Comparison of ENCODE assay signal across 14 cellular contexts in the genomic region with DNA sequence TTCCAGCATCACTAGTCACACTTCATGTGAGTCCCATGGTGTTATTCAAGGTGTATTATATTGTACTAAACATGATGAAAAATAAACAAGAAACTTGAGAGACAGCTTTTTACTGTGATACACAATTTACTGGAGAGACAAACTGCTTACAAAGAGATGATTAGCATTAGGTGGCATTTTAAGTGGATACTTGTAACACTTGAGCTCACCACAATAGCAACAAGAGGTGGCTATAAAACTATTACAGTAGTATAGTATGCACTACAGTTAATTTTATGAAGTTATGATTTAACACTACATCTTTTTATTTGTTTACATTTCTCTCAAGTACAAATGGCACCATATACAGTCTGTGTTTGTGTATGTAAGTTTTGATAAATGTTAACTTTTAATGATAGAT.
A peak's percentile ranks its signal among the peaks of the same experiment; 100 is the strongest.
DNase-seq lines count a peak whose midpoint lies in the region; ATAC-seq and TF ChIP-seq lines count a peak whose summit lies in the region.
"Had no signal": no experiment of that assay in that cellular context is flagged by ENCODE, and none has a peak within 500 bp of the region (broad histone marks: within the 10 kb centered on the region; RNA-seq: fewer than 3 reads in every experiment).

No MANE protein-coding gene starts in this region.

- ATAC-seq in left lung (peak; percentile 77), HG02981 (IDR thresholded peaks at IDR 0.05; ENCODE audit: unreplicated experiment) (no peak)

- intact Hi-C loops in left lung (cut with DNase I) = no loop called here

- no peaks in the 10 kb centered on the region for H3K4me1 ChIP-seq in left lung
- H3K4me1 ChIP-seq: BE2C had no signal

- DNase-seq in DMS79 treated with DMSO at 0.1 percent for 48 hours (lab: John Stamatoyannopoulos, UW) (peak; percentile 54), NCI-H1417 treated with DMSO at 0.1 percent for 48 hours (lab: John Stamatoyannopoulos, UW) (peak; percentile 35), NCI-H345 (lab: John Stamatoyannopoulos, UW) (peak; percentile 40), left lung (no peak), A172 (ENCODE audit: low spot score) (no peak), NCI-H2171 treated with DMSO at 0.1 percent for 48 hours (lab: John Stamatoyannopoulos, UW) (no peak)
- DNase-seq: BE2C; CD4-positive, alpha-beta memory T cell; EL; H9; NCI-H446 treated with DMSO at 0.1 percent for 48 hours; T-helper 9 cell had no signal

- H3K27me3 ChIP-seq in left lung = no peaks in the 10 kb centered on the region
- H3K27me3 ChIP-seq: BE2C had no signal

- H3K27ac ChIP-seq in left lung = no peak overlapping the region
- H3K27ac ChIP-seq: RWPE1 had no signal

- no peaks in the 10 kb centered on the region for H3K36me3 ChIP-seq in left lung
- H3K36me3 ChIP-seq: BE2C had no signal

- no peak overlapping the region for H3K4me3 ChIP-seq in left lung

- TF ChIP-seq CTCF in left lung (IDR thresholded peaks at IDR 0.05) = no peak

- H3K9me3 ChIP-seq in left lung = peaks cover 0 to 5% of the 10 kb centered on the region in 2 donors
- H3K9me3 ChIP-seq: BE2C had no signal

Comparison
In these comparisons a context has a peak if more than half of its experiments do, and no peak if none do; other contexts are left out.
1. DNase-seq: peak in DMS79 treated with DMSO at 0.1 percent for 48 hours (single experiment), NCI-H1417 treated with DMSO at 0.1 percent for 48 hours (single experiment) and NCI-H345 (single experiment); none in left lung (0 of 2), A172 (single experiment) and NCI-H2171 treated with DMSO at 0.1 percent for 48 hours (single experiment).